ENCODE assay signal across 12 cellular contexts in the genomic region with DNA sequence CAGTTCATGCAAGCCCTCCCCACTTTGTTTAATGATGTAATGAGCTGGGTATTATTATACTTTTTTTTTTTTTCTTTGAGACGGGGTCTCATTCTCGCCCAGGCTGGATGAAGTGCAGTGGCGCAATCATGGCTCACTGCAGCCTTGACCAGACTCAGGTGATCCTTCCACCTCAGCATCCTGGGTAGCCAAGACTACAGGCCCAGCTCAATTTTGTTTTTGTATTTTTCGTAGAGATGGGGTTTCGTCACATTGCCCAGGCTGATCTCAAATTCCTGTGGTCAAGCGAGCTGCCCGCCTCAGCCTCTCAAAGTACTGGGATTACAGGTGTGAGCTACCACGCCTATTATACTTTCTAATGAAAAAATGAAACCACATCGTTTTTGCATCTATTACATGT. TPM values are rescaled to one million over a fixed set of nuclear protein-coding genes. Genes with fewer than 3 reads are reported as not detected.
"Had no signal": no experiment of that assay in that cellular context is flagged by ENCODE, and none has a peak within 500 bp of the region (broad histone marks: within the 10 kb centered on the region; RNA-seq: fewer than 3 reads in every experiment).

No MANE protein-coding gene starts in this region.

- H3K27ac ChIP-seq: neutrophil, tibial artery, vagina, WERI-Rb-1 had no signal

- H3K9me3 ChIP-seq: neutrophil, tibial artery, vagina had no signal

- DNase-seq: activated CD4-positive, alpha-beta T cell treated with anti-CD3 and anti-CD28 coated beads for 4 hours; activated effector memory CD4-positive, alpha-beta T cell treated with Interleukin-2 at 50 U/mL for 16 hours; hippocampal formation; kidney glomerular epithelial cell; naive B cell; tibial artery; WERI-Rb-1 had no signal

- H3K27me3 ChIP-seq: neutrophil, tibial artery, vagina had no signal

- H3K4me3 ChIP-seq: skin epidermis, tibial artery, vagina had no signal

- H3K9me3 Mint-ChIP-seq: activated naive CD4-positive, alpha-beta T cell treated with anti-CD3 and anti-CD28 coated beads, Interleukin-2, amount 50 U/mL, for 24 hours; dendritic cell treated with granulocyte-macrophage colony-stimulating factor and Interleukin-4, amounts not matched to agents 40 ng/mL and 50 ng/mL, for 4 days; naive B cell had no signal

- H3K36me3 ChIP-seq: neutrophil, tibial artery, vagina, WERI-Rb-1 had no signal

- H3K27me3 Mint-ChIP-seq: activated naive CD4-positive, alpha-beta T cell treated with anti-CD3 and anti-CD28 coated beads, Interleukin-2, amount 50 U/mL, for 24 hours; dendritic cell treated with granulocyte-macrophage colony-stimulating factor and Interleukin-4, amounts not matched to agents 40 ng/mL and 50 ng/mL, for 4 days; naive B cell had no signal

- H3K4me3 Mint-ChIP-seq: activated naive CD4-positive, alpha-beta T cell treated with anti-CD3 and anti-CD28 coated beads, Interleukin-2, amount 50 U/mL, for 24 hours; dendritic cell treated with granulocyte-macrophage colony-stimulating factor and Interleukin-4, amounts not matched to agents 40 ng/mL and 50 ng/mL, for 4 days had no signal

- H3K36me3 Mint-ChIP-seq: activated naive CD4-positive, alpha-beta T cell treated with anti-CD3 and anti-CD28 coated beads, Interleukin-2, amount 50 U/mL, for 24 hours had no signal

RNA-seq across cellular contexts. Expression of gene FITM1, which starts 20.4 kb away (rescaled TPM):
- total RNA-seq: vagina had no signal
